ENCODE assay signal across 22 cellular contexts in genomic region chr3:113847243-113847642, GRCh38. TPM values are rescaled to one million over a fixed set of nuclear protein-coding genes. Genes with fewer than 3 reads are reported as not detected.
DNase-seq lines count a peak whose midpoint lies in the region; ATAC-seq, FAIRE-seq and TF ChIP-seq lines count a peak whose summit lies in the region.
"Had no signal": no experiment of that assay in that cellular context is flagged by ENCODE, and none has a peak within 500 bp of the region (broad histone marks: within the 10 kb centered on the region; RNA-seq: fewer than 3 reads in every experiment).

No MANE protein-coding gene starts in this region.

- H3K9me3 Mint-ChIP-seq in Calu3 (ENCODE audit: low read depth, unreplicated experiment), result no peaks in the 10 kb centered on the region
- H3K9me3 Mint-ChIP-seq: IgD-negative memory B cell had no signal

- H3K4me3 Mint-ChIP-seq in Calu3 (ENCODE audit: low read depth, unreplicated experiment), result no peak overlapping the region
- H3K4me3 Mint-ChIP-seq: CD14-positive monocyte, IgD-negative memory B cell had no signal

- no peaks in the 10 kb centered on the region for H3K36me3 ChIP-seq in pancreas

- CTCF ChIA-PET in Calu3 (lab: Charles Lee), result no interaction called here

- TF ChIP-seq CTCF in Calu3 (IDR thresholded peaks at IDR 0.05; ENCODE audit: unreplicated experiment), result no peak
- no peak for TF ChIP-seq CTCF in pancreas (IDR thresholded peaks at IDR 0.05)

- H3K27ac ChIP-seq in epithelial cell of prostate (peak overlapping the region; percentile 63), pancreas (no peak overlapping the region)

- H3K27me3 ChIP-seq in pancreas, result no peaks in the 10 kb centered on the region

- no peak for DNase-seq in Calu3
- DNase-seq in epithelial cell of prostate (ENCODE audit: low read depth, low spot score), result no peak
- no peak for DNase-seq in left colon
- no peak for DNase-seq in pancreas
- DNase-seq in urothelium cell line (ENCODE audit: low spot score), result no peak
- no peak for DNase-seq in ureter (ENCODE audit: low spot score)
- DNase-seq: DMS79, H7, NCI-H1417, NCI-H1694 treated with DMSO at 0.1 percent for 48 hours, NCI-H2081 treated with DMSO at 0.1 percent for 48 hours, NCI-H2171 treated with DMSO at 0.1 percent for 48 hours, NCI-H524 treated with DMSO at 0.1 percent for 48 hours, OCI-M1, RPMI8226, SHP77 had no signal

- H3K27me3 Mint-ChIP-seq in Calu3 (ENCODE audit: unreplicated experiment), result no peaks in the 10 kb centered on the region
- H3K27me3 Mint-ChIP-seq: IgD-negative memory B cell had no signal

- intact Hi-C loops in Calu3 (cut with micrococcal nuclease; ENCODE audit: unreplicated experiment) (no loop called here), left colon (cut with DNase I, micrococcal nuclease) (loop anchor here in 1 of 2 donors (10.0 kb wide), 1 partner anchor 112 kb away; no protein-coding TSS in a partner anchor), pancreas (cut with DNase I) (loop anchor here in 2 of 3 donors (10.0 kb wide), 2 partner anchors 58 to 68 kb away; no protein-coding TSS in a partner anchor)

- H3K4me1 ChIP-seq in pancreas, result peaks cover 0 to 5% (median 0%) of the 10 kb centered on the region in 3 donors

- peaks cover 11% of the 10 kb centered on the region for H3K4me1 Mint-ChIP-seq in Calu3 (ENCODE audit: low read depth, unreplicated experiment)
- H3K4me1 Mint-ChIP-seq: CD14-positive monocyte had no signal

- BruUV-seq in Calu3 (replicated peaks; lab: Mats Ljungman, UMichigan), result no TSS peak

- peak; percentile 72 for FAIRE-seq in pancreas (lab: Jason Lieb, UNC)
- FAIRE-seq in urothelium cell line (lab: Jason Lieb, UNC), result no peak
- FAIRE-seq: A204.1, HTR-8/SVneo had no signal

- ATAC-seq in left colon, result peak; percentile 84
- no peak for ATAC-seq in pancreas
- ATAC-seq in HG03135 (IDR thresholded peaks at IDR 0.05; ENCODE audit: unreplicated experiment), result no peak
- no peak for ATAC-seq in HG03460 (IDR thresholded peaks at IDR 0.05; ENCODE audit: unreplicated experiment)

- H3K4me3 ChIP-seq in pancreas, result no peak overlapping the region

- no peaks in the 10 kb centered on the region for H3K9me3 ChIP-seq in pancreas

- H3K36me3 Mint-ChIP-seq in Calu3 (ENCODE audit: insufficient read depth, unreplicated experiment), result no peaks in the 10 kb centered on the region
- H3K36me3 Mint-ChIP-seq: CD14-positive monocyte had no signal

- H3K27ac Mint-ChIP-seq in Calu3 (ENCODE audit: unreplicated experiment), result peak overlapping the region; percentile 71
- H3K27ac Mint-ChIP-seq: CD14-positive monocyte, IgD-negative memory B cell had no signal

RNA-seq across cellular contexts. Expression of gene GRAMD1C, which starts 8.7 kb away (rescaled TPM):
- total RNA-seq in Calu3 (2022) (5.0 and 6.3 TPM in 2 replicates), left colon (10 to 100 TPM in 1 of 2 donors, 1 to 10 TPM in 1; 8.2 to 16.1 TPM), pancreas (10 to 100 TPM in 1 of 6 donors, 1 to 10 TPM in 5; 6.2 to 16.8 (median 8.6) TPM), ureter (11.1 TPM)
- 10 to 100 TPM; 16.0 to 21.7 TPM for polyA plus RNA-seq in pancreas
